In genomic region chr10:113854757-113855626, GRCh38 we compare ENCODE assay signal across 1 cellular context.
A peak's percentile ranks its signal among the peaks of the same experiment; 100 is the strongest.
TF ChIP-seq lines count a peak whose summit lies in the region.

No MANE protein-coding gene starts in this region.

TF ChIP-seq in K562, 482 proteins besides CTCF, POLR2A, EP300 and RAD21 (continued from another document and continues in another):
- TF ChIP-seq THAP12 (CRISPR knock-in tag; IDR thresholded peaks at IDR 0.05) (no peak), FOXK2 (conservative IDR thresholded peaks at IDR 0.05 in 1 of 2, IDR thresholded peaks at IDR 0.05 in 1 of 2; ENCODE audit: low read depth in 2 of 2) (0 out of 4 replicates have a peak, but pooled peaks of 1 of the 2 experiments have one; percentile 25), BCL6 (CRISPR knock-in tag; IDR thresholded peaks at IDR 0.05) (no peak), MNT (conservative IDR thresholded peaks at IDR 0.05) (no peak; a peak in 2 of 4 replicates), ZBTB7A (IDR thresholded peaks at IDR 0.05; ENCODE audit: borderline replicate concordance, control insufficient read depth, low read depth, low read length) (peak; percentile 84; the same call in 1 of the 2 replicates), TAF7 (tag; IDR thresholded peaks at IDR 0.05) (peak; percentile 36; the same call in 1 of the 2 replicates), HNRNPUL1 (IDR thresholded peaks at IDR 0.05; ENCODE audit: low read length) (no peak), TGIF2 (CRISPR knock-in tag; IDR thresholded peaks at IDR 0.05) (0 out of 2 replicates have a peak, but pooled peaks have one; percentile 49), PBX2 (CRISPR knock-in tag; IDR thresholded peaks at IDR 0.05; ENCODE audit: low read depth) (no peak), PBX2 (tag; conservative IDR thresholded peaks at IDR 0.05; ENCODE audit: low read depth) (peak; percentile 63), RBFOX2 (IDR thresholded peaks at IDR 0.05; ENCODE audit: low read depth, low read length) (peak; percentile 84), POLR2G (IDR thresholded peaks at IDR 0.05; ENCODE audit: low read depth, low read length) (peak; percentile 87), PHF20 (IDR thresholded peaks at IDR 0.05; ENCODE audit: partially characterized antibody) (peak; percentile 50), BRD4 (IDR thresholded peaks at IDR 0.05) (peak; percentile 58; the same call in 1 of the 2 replicates), NFXL1 (CRISPR knock-in tag; IDR thresholded peaks at IDR 0.05) (no peak), MECOM (CRISPR knock-in tag; IDR thresholded peaks at IDR 0.05) (0 out of 2 replicates have a peak, but pooled peaks have one; percentile 62), NCOA6 (IDR thresholded peaks at IDR 0.05) (peak; percentile 62; the same call in 1 of the 2 replicates), PCBP2 (IDR thresholded peaks at IDR 0.05; ENCODE audit: low read depth, low read length, poor library complexity, severe bottlenecking) (no peak), SMAD2 (IDR thresholded peaks at IDR 0.05; ENCODE audit: low read depth, low read length) (no peak), ZNF445 (CRISPR knock-in tag; IDR thresholded peaks at IDR 0.05; ENCODE audit: low read depth) (no peak), GABPA (tag; conservative IDR thresholded peaks at IDR 0.05; ENCODE audit: low read depth) (peak; percentile 54; the same call in 1 of the 2 replicates), TBL1XR1 (IDR thresholded peaks at IDR 0.05; ENCODE audit: low read length in 2 of 2) (no peak), PHF8 (IDR thresholded peaks at IDR 0.05; ENCODE audit: borderline replicate concordance, low read length) (peak; percentile 77; the same call in 1 of the 2 replicates), ZBTB12 (CRISPR knock-in tag; IDR thresholded peaks at IDR 0.05) (no peak), SMAD4 (CRISPR knock-in tag; conservative IDR thresholded peaks at IDR 0.05) (0 out of 2 replicates have a peak, but pooled peaks have one; percentile 28), SAP30 (IDR thresholded peaks at IDR 0.05; ENCODE audit: borderline replicate concordance, insufficient read depth, low read depth, low read length, poor library complexity, severe bottlenecking) (peak; percentile 34), FIP1L1 (IDR thresholded peaks at IDR 0.05; ENCODE audit: low read depth, low read length, poor library complexity, severe bottlenecking) (peak; percentile 32), PRMT5 (CRISPR knock-in tag; IDR thresholded peaks at IDR 0.05) (no peak), TFAP4 (CRISPR knock-in tag; IDR thresholded peaks at IDR 0.05; ENCODE audit: borderline replicate concordance) (no peak), SMARCE1 (IDR thresholded peaks at IDR 0.05) (no peak), NFRKB (IDR thresholded peaks at IDR 0.05; ENCODE audit: low read depth) (0 out of 2 replicates have a peak, but pooled peaks have one; percentile 16), ZNF124 (CRISPR knock-in tag; IDR thresholded peaks at IDR 0.05) (no peak), MYC (IDR thresholded peaks at IDR 0.05; ENCODE audit: low read depth, low read length) (0 out of 2 replicates have a peak, but pooled peaks have one; percentile 8), MYC (CRISPR knock-in tag; IDR thresholded peaks at IDR 0.05; ENCODE audit: borderline replicate concordance, low read depth) (no peak), UBTF (IDR thresholded peaks at IDR 0.05; ENCODE audit: borderline replicate concordance in 1 of 2, low read depth in 2 of 2, low read length in 2 of 2) (peak; percentile 6 to 61; a peak in 1 of 4 replicates), GTF2E2 (tag; IDR thresholded peaks at IDR 0.05) (no peak), HDAC8 (tag; IDR thresholded peaks at IDR 0.05) (0 out of 2 replicates have a peak, but pooled peaks have one; percentile 44), NRF1 (conservative IDR thresholded peaks at IDR 0.05 in 1 of 2, IDR thresholded peaks at IDR 0.05 in 1 of 2) (peak; percentile 10 to 22; a peak in 1 of 4 replicates), MCM2 (IDR thresholded peaks at IDR 0.05; ENCODE audit: low read depth) (no peak), PCBP1 (IDR thresholded peaks at IDR 0.05; ENCODE audit: low read depth, low read length, poor library complexity, severe bottlenecking) (peak; percentile 53), HDAC1 (IDR thresholded peaks at IDR 0.05) (peak in 1 of 2 experiments; percentile 30; a peak in 2 of 4 replicates), YY1 (IDR thresholded peaks at IDR 0.05; ENCODE audit: borderline replicate concordance in 1 of 3, control insufficient read depth in 1 of 3, extremely low read depth in 1 of 3, insufficient read depth in 3 of 3, insufficient read length in 1 of 3, insufficient replicate concordance in 2 of 3, low read depth in 1 of 3, low read length in 2 of 3) (peak; percentile 75 to 93 (median 88)), ARID1B (IDR thresholded peaks at IDR 0.05) (peak; percentile 10; the same call in 1 of the 2 replicates), RB1 (IDR thresholded peaks at IDR 0.05; ENCODE audit: low read depth) (peak; percentile 28; the same call in 1 of the 2 replicates)
- TF ChIP-seq, protein P1, sequence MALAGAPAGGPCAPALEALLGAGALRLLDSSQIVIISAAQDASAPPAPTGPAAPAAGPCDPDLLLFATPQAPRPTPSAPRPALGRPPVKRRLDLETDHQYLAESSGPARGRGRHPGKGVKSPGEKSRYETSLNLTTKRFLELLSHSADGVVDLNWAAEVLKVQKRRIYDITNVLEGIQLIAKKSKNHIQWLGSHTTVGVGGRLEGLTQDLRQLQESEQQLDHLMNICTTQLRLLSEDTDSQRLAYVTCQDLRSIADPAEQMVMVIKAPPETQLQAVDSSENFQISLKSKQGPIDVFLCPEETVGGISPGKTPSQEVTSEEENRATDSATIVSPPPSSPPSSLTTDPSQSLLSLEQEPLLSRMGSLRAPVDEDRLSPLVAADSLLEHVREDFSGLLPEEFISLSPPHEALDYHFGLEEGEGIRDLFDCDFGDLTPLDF (CRISPR knock-in tag; IDR thresholded peaks at IDR 0.05), result no peak
- TF ChIP-seq, protein P2, sequence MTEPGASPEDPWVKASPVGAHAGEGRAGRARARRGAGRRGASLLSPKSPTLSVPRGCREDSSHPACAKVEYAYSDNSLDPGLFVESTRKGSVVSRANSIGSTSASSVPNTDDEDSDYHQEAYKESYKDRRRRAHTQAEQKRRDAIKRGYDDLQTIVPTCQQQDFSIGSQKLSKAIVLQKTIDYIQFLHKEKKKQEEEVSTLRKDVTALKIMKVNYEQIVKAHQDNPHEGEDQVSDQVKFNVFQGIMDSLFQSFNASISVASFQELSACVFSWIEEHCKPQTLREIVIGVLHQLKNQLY (CRISPR knock-in tag; conservative IDR thresholded peaks at IDR 0.05), result no peak
